In genomic region chr1:46810596-46810995, GRCh38 we compare ENCODE assay signal across 25 cellular contexts. TPM values are rescaled to one million over a fixed set of nuclear protein-coding genes. Genes with fewer than 3 reads are reported as not detected.
DNase-seq lines count a peak whose midpoint lies in the region; ATAC-seq and TF ChIP-seq lines count a peak whose summit lies in the region.
"Had no signal": no experiment of that assay in that cellular context is flagged by ENCODE, and none has a peak within 500 bp of the region (broad histone marks: within the 10 kb centered on the region; RNA-seq: fewer than 3 reads in every experiment).

No MANE protein-coding gene starts in this region.

- peaks cover 38% of the 10 kb centered on the region for H3K36me3 ChIP-seq in left ventricle myocardium inferior
- peaks cover 0 to 44% (median 9%) of the 10 kb centered on the region in 4 donors for H3K36me3 ChIP-seq in esophagus muscularis mucosa
- no peaks in the 10 kb centered on the region for H3K36me3 ChIP-seq in neuronal stem cell (replicated peaks in 1 of 2; ENCODE audit: control insufficient read depth in 2 of 2, insufficient read depth in 2 of 2, low read length in 2 of 2)
- peaks cover 17 to 44% (median 38%) of the 10 kb centered on the region in 4 donors for H3K36me3 ChIP-seq in upper lobe of left lung
- H3K36me3 ChIP-seq: BE2C; BLaER1 treated with 17β-estradiol and CSF1 and Interleukin-3, amounts not matched to agents 10 nM and 100 nM had no signal

- H3K4ac ChIP-seq in neuronal stem cell (ENCODE audit: low read length), result no peak overlapping the region

- no peak for TF ChIP-seq EP300 in esophagus muscularis mucosa (IDR thresholded peaks at IDR 0.05)
- no peak for TF ChIP-seq EP300 in upper lobe of left lung (IDR thresholded peaks at IDR 0.05)

- no peak overlapping the region for H4K91ac ChIP-seq in neuronal stem cell (ENCODE audit: low read depth, low read length, poor library complexity)

- H3K23ac ChIP-seq in neuronal stem cell (ENCODE audit: low read depth, low read length, poor library complexity), result no peak overlapping the region

- WGBS in esophagus muscularis mucosa, result 78% methylated on average over 5 of the region's 5 CpGs
- WGBS in neuronal stem cell (ENCODE audit: extremely low coverage in 2 of 2, insufficient read length in 2 of 2, insufficient replicate concordance in 1 of 2), 2 donors, result no CpG with 5 or more reads among the region's 5 CpGs
- WGBS in upper lobe of left lung, 2 donors, result 79 to 94% methylated on average over 2 to 5 of the region's 5 CpGs

- H3K14ac ChIP-seq in neuronal stem cell (ENCODE audit: low read length), result no peak overlapping the region

- intact Hi-C loops in left ventricle myocardium inferior (cut with micrococcal nuclease), result no loop called here
- intact Hi-C loops in Right ventricle myocardium superior (cut with DNase I), result no loop called here
- intact Hi-C loops in esophagus muscularis mucosa (cut with DNase I), result no loop called here

- DNase-seq in left ventricle myocardium inferior, result no peak
- DNase-seq in Right ventricle myocardium superior, result no peak
- DNase-seq in esophagus muscularis mucosa (ENCODE audit: extremely low spot score), result peak; percentile 91
- DNase-seq in neuronal stem cell (ENCODE audit: low spot score), result no peak
- no peak for DNase-seq in upper lobe of left lung
- DNase-seq in NCI-H1048 (lab: John Stamatoyannopoulos, UW), result no peak
- DNase-seq in DMS 273 (lab: John Stamatoyannopoulos, UW; ENCODE audit: unreplicated experiment), result no peak
- DNase-seq: 8988T; ACHN; AML-193; BE2C; CD4-positive, alpha-beta T cell; CD8-positive, alpha-beta memory T cell; DMS53; DMS79 treated with DMSO at 0.1 percent for 48 hours; GF-D8; H9 had no signal

- no peak overlapping the region for H2AK5ac ChIP-seq in neuronal stem cell (ENCODE audit: low read depth, low read length)

- H3K4me2 ChIP-seq in neuronal stem cell (ENCODE audit: insufficient read depth, low read length, poor library complexity, severe bottlenecking), result no peak overlapping the region
- H3K4me2 ChIP-seq: A549, GM23338 had no signal

- no peak overlapping the region for H3K9ac ChIP-seq in neuronal stem cell (ENCODE audit: low read depth, low read length, poor library complexity)
- H3K9ac ChIP-seq: BLaER1 treated with 17β-estradiol and CSF1 and Interleukin-3, amounts not matched to agents 10 nM and 100 nM had no signal

- no peak overlapping the region for H3K4me3 ChIP-seq in left ventricle myocardium inferior
- no peak overlapping the region for H3K4me3 ChIP-seq in esophagus muscularis mucosa
- no peak overlapping the region for H3K4me3 ChIP-seq in neuronal stem cell (ENCODE audit: low read length in 2 of 2)
- H3K4me3 ChIP-seq in upper lobe of left lung, result no peak overlapping the region
- H3K4me3 ChIP-seq: A549; BLaER1 treated with 17β-estradiol and CSF1 and Interleukin-3, amounts not matched to agents 10 nM and 100 nM; GM23338 had no signal

- H4K8ac ChIP-seq in neuronal stem cell (ENCODE audit: low read depth, low read length), result no peak overlapping the region

- no peak overlapping the region for H2AFZ ChIP-seq in neuronal stem cell (ENCODE audit: low read length)
- H2AFZ ChIP-seq: GM23338 had no signal

- peak overlapping the region; percentile 81 for H3K27ac ChIP-seq in left ventricle myocardium inferior (replicated peaks)
- no peak overlapping the region for H3K27ac ChIP-seq in esophagus muscularis mucosa (replicated peaks in 1 of 4)
- H3K27ac ChIP-seq in neuronal stem cell (replicated peaks; ENCODE audit: low read length), result no peak overlapping the region
- peak overlapping the region in 3 of 4 donors; percentile 54 to 63 (median 55) for H3K27ac ChIP-seq in upper lobe of left lung
- H3K27ac ChIP-seq: A549; BLaER1 treated with 17β-estradiol and CSF1 and Interleukin-3, amounts not matched to agents 10 nM and 100 nM had no signal

- no peak for ATAC-seq in Right ventricle myocardium superior (ENCODE audit: poor library complexity)
- no peak for ATAC-seq in upper lobe of left lung (ENCODE audit: low FRiP score in 2 of 2)
- ATAC-seq: A549, GM23338, HCT116 had no signal

- H3K4me1 ChIP-seq in left ventricle myocardium inferior (peaks cover 62% of the 10 kb centered on the region), esophagus muscularis mucosa (peaks cover 18 to 43% (median 24%) of the 10 kb centered on the region in 4 donors), neuronal stem cell (ENCODE audit: control insufficient read depth in 2 of 2, insufficient read depth in 1 of 2, low read depth in 1 of 2, low read length in 2 of 2) (no peaks in the 10 kb centered on the region), upper lobe of left lung (peaks cover 33 to 48% (median 39%) of the 10 kb centered on the region in 4 donors)
- H3K4me1 ChIP-seq: A549, BE2C had no signal

- no peaks in the 10 kb centered on the region for H3K79me1 ChIP-seq in neuronal stem cell (ENCODE audit: low read depth, low read length)

- no peak overlapping the region for H3K18ac ChIP-seq in neuronal stem cell (ENCODE audit: low read length)

- TF ChIP-seq CTCF in left ventricle myocardium inferior (IDR thresholded peaks at IDR 0.05; ENCODE audit: borderline replicate concordance), result no peak
- TF ChIP-seq CTCF in esophagus muscularis mucosa (IDR thresholded peaks at IDR 0.05), result no peak
- TF ChIP-seq CTCF in upper lobe of left lung (IDR thresholded peaks at IDR 0.05), result no peak

- H2BK12ac ChIP-seq in neuronal stem cell (ENCODE audit: low read length), result no peak overlapping the region

- H3K9me3 ChIP-seq in left ventricle myocardium inferior (replicated peaks), result peaks cover 8% of the 10 kb centered on the region
- H3K9me3 ChIP-seq in esophagus muscularis mucosa, result no peaks in the 10 kb centered on the region
- peaks cover 2 to 5% of the 10 kb centered on the region in 2 donors for H3K9me3 ChIP-seq in neuronal stem cell (replicated peaks in 1 of 2; ENCODE audit: control insufficient read depth in 2 of 2, insufficient read depth in 1 of 2, low read depth in 1 of 2, low read length in 2 of 2)
- H3K9me3 ChIP-seq in upper lobe of left lung, result no peaks in the 10 kb centered on the region
- H3K9me3 ChIP-seq: A549, BE2C had no signal

- TF ChIP-seq POLR2A in esophagus muscularis mucosa (IDR thresholded peaks at IDR 0.05; ENCODE audit: low read depth) (no peak), upper lobe of left lung (IDR thresholded peaks at IDR 0.05) (no peak)

- peak overlapping the region; percentile 23 for H2BK120ac ChIP-seq in neuronal stem cell (ENCODE audit: low read depth, low read length)

- H2BK5ac ChIP-seq in neuronal stem cell (ENCODE audit: low read length), result no peak overlapping the region

- H3K27me3 ChIP-seq in left ventricle myocardium inferior (ENCODE audit: low read depth) (no peaks in the 10 kb centered on the region), esophagus muscularis mucosa (peaks cover 0 to 12% (median 0%) of the 10 kb centered on the region in 4 donors), neuronal stem cell (ENCODE audit: control insufficient read depth in 3 of 3, insufficient read depth in 3 of 3, low read depth in 1 of 3, low read length in 3 of 3) (peaks cover 0 to 3% (median 0%) of the 10 kb centered on the region in 3 experiments), upper lobe of left lung (no peaks in the 10 kb centered on the region)
- H3K27me3 ChIP-seq: BE2C; BLaER1 treated with 17β-estradiol and CSF1 and Interleukin-3, amounts not matched to agents 10 nM and 100 nM had no signal

- H2BK15ac ChIP-seq in neuronal stem cell (ENCODE audit: low read length), result no peak overlapping the region

RNA-seq across cellular contexts. Expression of gene CYP4B1, which starts 11.8 kb away (rescaled TPM):
- total RNA-seq in left ventricle myocardium inferior (11.5 TPM), Right ventricle myocardium superior (20.4 TPM), esophagus muscularis mucosa (100 to 1,000 TPM in 2 of 4 donors, 10 to 100 TPM in 2; 41.1 to 150 (median 113) TPM), upper lobe of left lung (1,000 to 10,000 TPM in 1 of 6 donors, 100 to 1,000 TPM in 5; 211 to 1,043 (median 640) TPM)
- not detected for polyA plus RNA-seq in neuronal stem cell (2013, experiment 1 of 2)
- not detected for polyA plus RNA-seq in neuronal stem cell (2013, experiment 2 of 2)
- total RNA-seq: CD4-positive, alpha-beta T cell; CD8-positive, alpha-beta memory T cell; Daoy; G401; GM23338; H4; H9 had no signal
- polyA plus RNA-seq: A549; CD14-positive monocyte; CD8-positive, alpha-beta memory T cell; GM23338 had no signal

Comparison
In these comparisons a context has a peak if more than half of its experiments do, and no peak if none do; other contexts are left out.
1. H3K27ac ChIP-seq: peak in left ventricle myocardium inferior (single experiment) and upper lobe of left lung (3 of 4); none in esophagus muscularis mucosa (0 of 4) and neuronal stem cell (single experiment).